ENCODE assay signal across 1 cellular context in genomic region chr1:113872219-113872934, GRCh38.
TF ChIP-seq lines count a peak whose summit lies in the region.

No MANE protein-coding gene starts in this region.

TF ChIP-seq in endothelial cell of umbilical vein, 7 proteins besides CTCF, POLR2A, EP300 and RAD21:
- TF ChIP-seq EZH2 (IDR thresholded peaks at IDR 0.05; ENCODE audit: borderline replicate concordance, low read depth, low read length, severe bottlenecking) (no peak), POLR2AphosphoS5 (IDR thresholded peaks at IDR 0.05; ENCODE audit: insufficient read depth, low read depth, low read length) (no peak), GATA2 (IDR thresholded peaks at IDR 0.05; ENCODE audit: insufficient read depth, insufficient read length, low read depth, low read length) (no peak), JUN (IDR thresholded peaks at IDR 0.05; ENCODE audit: borderline replicate concordance, insufficient read depth, insufficient read length, low read depth) (no peak), MYC (IDR thresholded peaks at IDR 0.05; ENCODE audit: low read depth, low read length) (no peak), MAX (IDR thresholded peaks at IDR 0.05; ENCODE audit: insufficient read depth, insufficient read length) (no peak), FOS (IDR thresholded peaks at IDR 0.05; ENCODE audit: borderline replicate concordance, insufficient read depth, low read length) (no peak)
